In genomic region chr4:10163296-10163695, GRCh38 we compare ENCODE assay signal across 11 cellular contexts. TPM values are rescaled to one million over a fixed set of nuclear protein-coding genes. Genes with fewer than 3 reads are reported as not detected.
DNase-seq lines count a peak whose midpoint lies in the region; ATAC-seq and TF ChIP-seq lines count a peak whose summit lies in the region.
"Had no signal": no experiment of that assay in that cellular context is flagged by ENCODE, and none has a peak within 500 bp of the region (broad histone marks: within the 10 kb centered on the region; RNA-seq: fewer than 3 reads in every experiment).

No MANE protein-coding gene starts in this region.

- no peak overlapping the region for H3K4me3 ChIP-seq in heart left ventricle
- no peak overlapping the region for H3K4me3 ChIP-seq in BE2C (ENCODE audit: low read depth, low read length)

- H3K36me3 ChIP-seq in heart left ventricle (no peaks in the 10 kb centered on the region), BE2C (no peaks in the 10 kb centered on the region)

- no peak overlapping the region for H3K27ac ChIP-seq in heart left ventricle
- peak overlapping the region; percentile 54 for H3K27ac ChIP-seq in C4-2B

- H3K27me3 ChIP-seq in heart left ventricle (no peaks in the 10 kb centered on the region), BE2C (no peaks in the 10 kb centered on the region)

- ATAC-seq in heart left ventricle (peak in 3 of 4 donors; percentile 47 to 65 (median 57)), Right ventricle myocardium inferior (no peak), left ventricle myocardium superior (peak; percentile 73), GM19324 (IDR thresholded peaks at IDR 0.05; ENCODE audit: low FRiP score, unreplicated experiment) (no peak), omental fat pad (ENCODE audit: low FRiP score) (no peak)
- ATAC-seq: HCT116 had no signal

- peak in 3 of 5 donors; percentile 29 to 40 (median 38) for DNase-seq in heart left ventricle
- DNase-seq in Right ventricle myocardium inferior (ENCODE audit: missing footprints): no peak
- DNase-seq in left ventricle myocardium superior: peak; percentile 59
- DNase-seq in BE2C: no peak
- DNase-seq in omental fat pad (ENCODE audit: low spot score): no peak
- DNase-seq: Calu3; CD4-positive, CD25-positive, alpha-beta regulatory T cell; DMS 273 treated with DMSO at 0.1 percent for 48 hours had no signal

- H3K4me1 ChIP-seq in heart left ventricle (peaks cover 0 to 11% (median 0%) of the 10 kb centered on the region in 12 donors), BE2C (no peaks in the 10 kb centered on the region)

- TF ChIP-seq POLR2A in heart left ventricle (IDR thresholded peaks at IDR 0.05): no peak

- 72 to 85% (median 82%) methylated on average over 1 of the region's 1 CpG for WGBS in heart left ventricle, 4 donors

- no peaks in the 10 kb centered on the region for H3K9me3 ChIP-seq in heart left ventricle
- H3K9me3 ChIP-seq in BE2C: no peaks in the 10 kb centered on the region

- intact Hi-C loops in heart left ventricle (cut with DNase I) (loop anchor here in 3 of 10 donors (5.0 kb wide), 3 partner anchors 239 to 384 kb away; partner anchors contain the start of gene ZNF518B (in 1 of the 3)), Right ventricle myocardium inferior (cut with DNase I) (no loop called here), left ventricle myocardium superior (cut with micrococcal nuclease) (loop anchor here (5.0 kb wide), 1 partner anchor 239 kb away; no protein-coding TSS in a partner anchor)

- TF ChIP-seq CTCF in heart left ventricle (IDR thresholded peaks at IDR 0.05): no peak
- TF ChIP-seq CTCF in C4-2B (conservative IDR thresholded peaks at IDR 0.05): no peak
- TF ChIP-seq CTCF in BE2C (IDR thresholded peaks at IDR 0.05; ENCODE audit: low read depth, low read length): no peak
- no peak for TF ChIP-seq CTCF in omental fat pad (IDR thresholded peaks at IDR 0.05)

RNA-seq across cellular contexts. Expression of gene WDR1, which starts 46.7 kb away (rescaled TPM):
- total RNA-seq in heart left ventricle (100 to 1,000 TPM; 113 to 299 (median 185) TPM), Right ventricle myocardium inferior (210 TPM), left ventricle myocardium superior (182 TPM), omental fat pad (100 to 1,000 TPM; 114 to 219 (median 135) TPM)
- polyA plus RNA-seq in heart left ventricle: 100 to 1,000 TPM in 1 of 2 donors, 10 to 100 TPM in 1; 76.1 to 279 TPM
- polyA plus RNA-seq in BE2C (2012; ENCODE audit: insufficient read depth, insufficient read length, low read depth): 93.6 TPM

Comparison
In these comparisons a context has a peak if more than half of its experiments do, and no peak if none do; other contexts are left out.
1. ATAC-seq: peak in heart left ventricle (3 of 4) and left ventricle myocardium superior (single experiment); none in Right ventricle myocardium inferior (single experiment), GM19324 (single experiment) and omental fat pad (single experiment).
2. DNase-seq: peak in heart left ventricle (3 of 5) and left ventricle myocardium superior (single experiment); none in Right ventricle myocardium inferior (single experiment), BE2C (single experiment) and omental fat pad (single experiment).